Comparison of ENCODE assay signal across 17 cellular contexts in genomic region chr9:109248133-109248581, GRCh38.
DNase-seq lines count a peak whose midpoint lies in the region; ATAC-seq, FAIRE-seq and TF ChIP-seq lines count a peak whose summit lies in the region.
"Had no signal": no experiment of that assay in that cellular context is flagged by ENCODE, and none has a peak within 500 bp of the region (broad histone marks: within the 10 kb centered on the region; RNA-seq: fewer than 3 reads in every experiment).

No MANE protein-coding gene starts in this region.

- CTCF ChIA-PET in A549 (lab: Yijun Ruan, JAX): interaction anchor here (0.6 to 1.9 kb wide), 5 partner anchors 13 to 68 kb away, joined by 3 to 7 read pairs (median 3); no protein-coding TSS in a partner anchor

- ATAC-seq in A549 (peak in 1 of 2 experiments; percentile 34; a peak in 3 of 6 replicates), GM19463 (IDR thresholded peaks at IDR 0.05; ENCODE audit: unreplicated experiment) (no peak)

- no peak for TF ChIP-seq EP300 in A549 (IDR thresholded peaks at IDR 0.05)

- H3K9me3 ChIP-seq in A549 (no peaks in the 10 kb centered on the region), adrenal gland (replicated peaks in 1 of 3) (no peaks in the 10 kb centered on the region)
- H3K9me3 ChIP-seq: esophagus muscularis mucosa had no signal

- TF ChIP-seq POLR2A in A549 (IDR thresholded peaks at IDR 0.05; ENCODE audit: low read length) (no peak), adrenal gland (IDR thresholded peaks at IDR 0.05) (no peak)

- WGBS in A549 (ENCODE audit: missing lambda C conversion rate): 43% methylated on average over 7 of the region's 7 CpGs
- 64 to 71% (median 69%) methylated on average over 7 of the region's 7 CpGs for WGBS in adrenal gland, 4 donors

- DNase-seq in A549 (ENCODE audit: low read depth in 1 of 2, low spot score in 1 of 2) (peak; percentile 43 to 46), HFF-Myc (ENCODE audit: extremely low read depth, low read depth) (no peak), adrenal gland (peak in 5 of 7 donors; percentile 41 to 73 (median 55)), iris pigment epithelial cell (ENCODE audit: low read depth) (peak; percentile 25), GM20000 (ENCODE audit: low spot score) (no peak), NCI-H446 treated with DMSO at 0.1 percent for 48 hours (lab: John Stamatoyannopoulos, UW) (no peak), G401 (ENCODE audit: low spot score) (no peak)
- DNase-seq: activated CD4-positive, alpha-beta T cell treated with anti-CD3 and anti-CD28 coated beads for 1 hour; NCI-H1092; NCI-H446; stimulated activated CD4-positive, alpha-beta T cell treated with anti-CD3 and anti-CD28 coated beads, Interleukin-12 subunit alpha, Interleukin-12 subunit beta, amount 100 ng/mL, for 4 hours; T-helper 1 cell had no signal

- H3K4me2 ChIP-seq in A549: peak overlapping the region; percentile 59

- TF ChIP-seq CTCF in A549 (IDR thresholded peaks at IDR 0.05) (no peak; the same call in 2 of the 3 replicates), HFF-Myc (IDR thresholded peaks at IDR 0.05; ENCODE audit: low read depth, low read length, missing control alignments) (peak; percentile 35), adrenal gland (IDR thresholded peaks at IDR 0.05) (no peak), GM20000 (IDR thresholded peaks at IDR 0.05; ENCODE audit: extremely low read depth, missing control alignments) (no peak)

- POLR2A ChIA-PET in A549 (lab: Yijun Ruan, JAX): no interaction called here

- no peak for FAIRE-seq in A549 (lab: Jason Lieb, UNC)
- FAIRE-seq: colon, HTR-8/SVneo had no signal

- H3K36me3 ChIP-seq in adrenal gland (replicated peaks in 1 of 2): no peaks in the 10 kb centered on the region
- H3K36me3 ChIP-seq: esophagus muscularis mucosa had no signal

- H3K4me3 ChIP-seq in A549 (no peak overlapping the region), HFF-Myc (replicated peaks; ENCODE audit: low read depth, low read length) (no peak overlapping the region), adrenal gland (no peak overlapping the region)
- H3K4me3 ChIP-seq: esophagus muscularis mucosa had no signal

- H3K27ac ChIP-seq in A549 (peak overlapping the region; percentile 65 to 82; a peak in 5 of 6 replicates), adrenal gland (peak overlapping the region in 1 of 5 donors; percentile 67)
- H3K27ac ChIP-seq: esophagus muscularis mucosa, parathyroid adenoma had no signal

- H3K4me1 ChIP-seq in A549: peaks cover 57% of the 10 kb centered on the region
- peaks cover 14 to 19% of the 10 kb centered on the region in 2 donors for H3K4me1 ChIP-seq in adrenal gland (replicated peaks in 1 of 2)

- peak in 1 of 2 experiments; percentile 24; a peak in 1 of 5 replicates for TF ChIP-seq RAD21 in A549 (conservative IDR thresholded peaks at IDR 0.05 in 1 of 2, IDR thresholded peaks at IDR 0.05 in 1 of 2)

- in situ Hi-C loops in G401 (cut with HindIII; ENCODE audit: low sequenced_read_pairs): no loop called here

- H3K27me3 ChIP-seq in adrenal gland: no peaks in the 10 kb centered on the region

- intact Hi-C loops in adrenal gland (cut with DNase I): loop anchor here (5.0 to 10.0 kb wide), 2 partner anchors 67 to 69 kb away; no protein-coding TSS in a partner anchor

TF ChIP-seq in A549, 52 proteins besides CTCF, POLR2A, EP300 and RAD21:
- TF ChIP-seq GATA3 (IDR thresholded peaks at IDR 0.05; ENCODE audit: borderline replicate concordance) (no peak), SMC3 (IDR thresholded peaks at IDR 0.05) (peak; percentile 29; the same call in 1 of the 3 replicates), CEBPB (IDR thresholded peaks at IDR 0.05) (peak in 1 of 2 experiments; percentile 39; a peak in 1 of 4 replicates), CBX2 (IDR thresholded peaks at IDR 0.05; ENCODE audit: borderline replicate concordance, low read depth) (no peak), FOSB (CRISPR knock-in tag; IDR thresholded peaks at IDR 0.05) (no peak), PBX3 (IDR thresholded peaks at IDR 0.05) (no peak), HMGXB4 (CRISPR knock-in tag; IDR thresholded peaks at IDR 0.05; ENCODE audit: borderline replicate concordance) (no peak), ESRRA (IDR thresholded peaks at IDR 0.05; ENCODE audit: borderline replicate concordance, low read length) (no peak)

Comparison
In these comparisons a context has a peak if more than half of its experiments do, and no peak if none do; other contexts are left out.
1. DNase-seq: peak in A549 (2 of 2), adrenal gland (5 of 7) and iris pigment epithelial cell (single experiment); none in HFF-Myc (single experiment), GM20000 (single experiment), NCI-H446 treated with DMSO at 0.1 percent for 48 hours (single experiment) and G401 (single experiment).